In the genomic region with DNA sequence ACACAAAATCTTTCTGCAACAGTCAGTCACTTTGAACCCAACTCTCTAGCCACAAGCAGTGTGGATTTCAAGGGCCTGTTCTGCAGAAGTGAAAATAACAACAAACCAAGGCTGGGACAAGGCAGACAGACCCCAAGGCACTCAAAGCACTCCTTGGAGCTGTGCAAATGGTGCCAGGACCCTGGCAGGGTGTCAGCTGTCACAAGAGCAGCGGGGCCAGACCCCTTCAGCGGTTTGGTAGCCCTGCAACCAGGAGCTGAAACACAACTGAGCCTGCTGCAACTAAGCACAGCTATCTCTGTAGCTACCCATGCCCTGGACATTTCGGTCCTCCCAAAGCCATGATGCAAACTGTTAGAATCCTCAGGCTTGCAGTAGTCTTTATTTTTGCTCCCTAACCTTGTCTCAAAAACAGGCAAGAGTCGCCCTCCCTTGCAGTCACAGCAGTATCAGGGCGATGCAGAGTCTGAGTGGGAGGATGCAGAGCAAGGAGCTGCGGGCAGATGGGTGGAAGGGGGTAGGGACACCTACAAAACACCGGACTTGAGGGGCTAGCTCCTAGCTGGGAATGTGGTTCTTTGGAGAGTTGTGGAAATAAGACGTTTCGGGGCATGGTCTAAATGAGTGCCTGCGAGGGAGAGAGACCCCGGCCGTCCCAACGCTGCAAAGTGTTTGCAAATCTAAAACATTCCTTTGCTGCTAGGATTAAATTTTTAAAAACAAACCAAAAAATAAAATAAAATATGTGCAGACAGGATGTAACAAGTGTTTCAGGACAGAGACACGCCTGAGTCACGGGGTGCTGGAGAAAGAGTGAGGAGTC, we compare ENCODE assay signal across 8 cellular contexts. TPM values are rescaled to one million over a fixed set of nuclear protein-coding genes. Genes with fewer than 3 reads are reported as not detected.
DNase-seq lines count a peak whose midpoint lies in the region; ATAC-seq and TF ChIP-seq lines count a peak whose summit lies in the region.

No MANE protein-coding gene starts in this region.

- no peak overlapping the region for H3K27ac ChIP-seq in urinary bladder (ENCODE audit: low read depth)

- intact Hi-C loops in left cardiac atrium (cut with DNase I) (loop anchor here (2.0 to 10.0 kb wide), 6 partner anchors 63 to 717 kb away; no protein-coding TSS in a partner anchor), Right ventricle myocardium superior (cut with DNase I) (loop anchor here (5.0 to 10.0 kb wide), 4 partner anchors 35 to 715 kb away; no protein-coding TSS in a partner anchor)

- peaks cover 2% of the 10 kb centered on the region for H3K36me3 Mint-ChIP-seq in mesothelial cell of epicardium

- no peaks in the 10 kb centered on the region for H3K9me3 Mint-ChIP-seq in mesothelial cell of epicardium

- H3K4me1 ChIP-seq in urinary bladder (ENCODE audit: insufficient read depth): no peaks in the 10 kb centered on the region

- 41% methylated on average over 15 of the region's 15 CpGs for WGBS in urinary bladder

- H3K4me3 Mint-ChIP-seq in mesothelial cell of epicardium: peak overlapping the region; percentile 87

- H3K27me3 Mint-ChIP-seq in mesothelial cell of epicardium (ENCODE audit: low read depth): no peaks in the 10 kb centered on the region

- DNase-seq in left cardiac atrium (peak; percentile 28), Right ventricle myocardium superior (no peak), cerebellum (ENCODE audit: low spot score) (peak; percentile 51), mesothelial cell of epicardium (ENCODE audit: low spot score in 2 of 2, unreplicated experiment in 2 of 2) (no peak)

- H3K27ac Mint-ChIP-seq in mesothelial cell of epicardium: peak overlapping the region; percentile 90

- TF ChIP-seq CTCF in mesothelial cell of epicardium (IDR thresholded peaks at IDR 0.05; ENCODE audit: unreplicated experiment): no peak

- peaks cover 76% of the 10 kb centered on the region for H3K4me1 Mint-ChIP-seq in mesothelial cell of epicardium

- H3K4me3 ChIP-seq in urinary bladder (ENCODE audit: low read depth, low read length): peak overlapping the region; percentile 74

- H3K36me3 ChIP-seq in urinary bladder (ENCODE audit: insufficient read depth): no peaks in the 10 kb centered on the region

- ATAC-seq in left cardiac atrium: no peak
- no peak for ATAC-seq in Right ventricle myocardium superior (ENCODE audit: poor library complexity)
- ATAC-seq in HG03442 (IDR thresholded peaks at IDR 0.05; ENCODE audit: unreplicated experiment): no peak
- no peak for ATAC-seq in HG03457 (IDR thresholded peaks at IDR 0.05; ENCODE audit: unreplicated experiment)
- ATAC-seq in GM21528 (IDR thresholded peaks at IDR 0.05; ENCODE audit: low FRiP score, unreplicated experiment): no peak

RNA-seq across cellular contexts. Expression of gene NUAK1, which starts 1.1 kb away (rescaled TPM):
- total RNA-seq in left cardiac atrium (10 to 100 TPM; 20.4 to 40.1 TPM), Right ventricle myocardium superior (33.6 TPM), cerebellum (43.6 TPM), mesothelial cell of epicardium (23.4 to 27.0 TPM (median 25.1 TPM) in 3 replicates), urinary bladder (18.7 TPM)
- polyA plus RNA-seq in urinary bladder: 7.0 TPM

Comparison
In these comparisons a context has a peak if more than half of its experiments do, and no peak if none do; other contexts are left out.
1. DNase-seq: peak in left cardiac atrium (single experiment) and cerebellum (single experiment); none in Right ventricle myocardium superior (single experiment) and mesothelial cell of epicardium (0 of 2).